ENCODE assay signal across 8 cellular contexts in genomic region chr7:99392046-99392445, GRCh38. TPM values are rescaled to one million over a fixed set of nuclear protein-coding genes. Genes with fewer than 3 reads are reported as not detected.
A peak's percentile ranks its signal among the peaks of the same experiment; 100 is the strongest.
DNase-seq lines count a peak whose midpoint lies in the region; ATAC-seq, FAIRE-seq and TF ChIP-seq lines count a peak whose summit lies in the region.

No MANE protein-coding gene starts in this region.

- intact Hi-C loops in heart right ventricle (cut with DNase I) (no loop called here), heart left ventricle (cut with DNase I) (loop anchor here in 1 of 10 donors (2.0 kb wide), 1 partner anchor 17 kb away; the partner anchor contains the start of gene ARPC1B)

- H3K9me3 Mint-ChIP-seq in activated naive CD8-positive, alpha-beta T cell treated with anti-CD3 and anti-CD28 coated beads for 36 hours, result no peaks in the 10 kb centered on the region
- H3K9me3 Mint-ChIP-seq in memory B cell, result no peaks in the 10 kb centered on the region
- no peaks in the 10 kb centered on the region for H3K9me3 Mint-ChIP-seq in type B pancreatic cell

- DNase-seq in heart right ventricle, result no peak
- no peak for DNase-seq in heart left ventricle
- no peak for DNase-seq in activated naive CD8-positive, alpha-beta T cell treated with anti-CD3 and anti-CD28 coated beads for 36 hours
- DNase-seq in memory B cell (ENCODE audit: low spot score in 2 of 2), result no peak
- DNase-seq in type B pancreatic cell (ENCODE audit: extremely low spot score, unreplicated experiment), result no peak
- DNase-seq in RCC 7860 (ENCODE audit: low spot score), result no peak
- DNase-seq in H4 (ENCODE audit: low spot score), result no peak
- DNase-seq in D341Med (ENCODE audit: low spot score), result no peak

- H3K27me3 ChIP-seq in heart right ventricle, result no peaks in the 10 kb centered on the region
- H3K27me3 ChIP-seq in heart left ventricle, result no peaks in the 10 kb centered on the region

- H3K4me3 Mint-ChIP-seq in activated naive CD8-positive, alpha-beta T cell treated with anti-CD3 and anti-CD28 coated beads for 36 hours, result no peak overlapping the region
- H3K4me3 Mint-ChIP-seq in memory B cell (peak overlapping the region; percentile 37), type B pancreatic cell (peak overlapping the region; percentile 69)

- FAIRE-seq in RCC 7860 (lab: Jason Lieb, UNC), result no peak

- TF ChIP-seq POLR2A in heart left ventricle (IDR thresholded peaks at IDR 0.05), result no peak

- H3K9me3 ChIP-seq in heart right ventricle (no peaks in the 10 kb centered on the region), heart left ventricle (no peaks in the 10 kb centered on the region)

- no peaks in the 10 kb centered on the region for H3K27me3 Mint-ChIP-seq in activated naive CD8-positive, alpha-beta T cell treated with anti-CD3 and anti-CD28 coated beads for 36 hours
- H3K27me3 Mint-ChIP-seq in memory B cell (no peaks in the 10 kb centered on the region), type B pancreatic cell (no peaks in the 10 kb centered on the region)

- WGBS in heart right ventricle, 2 donors, result 89 to 95% methylated on average over 8 of the region's 8 CpGs
- 91 to 95% (median 93%) methylated on average over 8 of the region's 8 CpGs for WGBS in heart left ventricle, 4 donors

- TF ChIP-seq CTCF in heart right ventricle (IDR thresholded peaks at IDR 0.05), result no peak
- TF ChIP-seq CTCF in heart left ventricle (IDR thresholded peaks at IDR 0.05), result no peak
- no peak for TF ChIP-seq CTCF in type B pancreatic cell (conservative IDR thresholded peaks at IDR 0.05)

- H3K4me1 ChIP-seq in heart right ventricle, result peaks cover 3 to 24% (median 21%) of the 10 kb centered on the region in 9 donors
- peaks cover 0 to 21% (median 15%) of the 10 kb centered on the region in 12 donors for H3K4me1 ChIP-seq in heart left ventricle

- H3K36me3 Mint-ChIP-seq in activated naive CD8-positive, alpha-beta T cell treated with anti-CD3 and anti-CD28 coated beads for 36 hours, result peaks cover 25% of the 10 kb centered on the region
- peaks cover 9% of the 10 kb centered on the region for H3K36me3 Mint-ChIP-seq in memory B cell
- no peaks in the 10 kb centered on the region for H3K36me3 Mint-ChIP-seq in type B pancreatic cell

- peak overlapping the region in 3 of 10 donors; percentile 76 to 77 (median 77) for H3K27ac ChIP-seq in heart right ventricle
- peak overlapping the region in 4 of 12 donors; percentile 67 to 79 (median 77) for H3K27ac ChIP-seq in heart left ventricle

- H3K27ac Mint-ChIP-seq in activated naive CD8-positive, alpha-beta T cell treated with anti-CD3 and anti-CD28 coated beads for 36 hours, result peak overlapping the region; percentile 18
- H3K27ac Mint-ChIP-seq in memory B cell (no peak overlapping the region), type B pancreatic cell (no peak overlapping the region)

- ATAC-seq in heart right ventricle (no peak), heart left ventricle (no peak), memory B cell (ENCODE audit: low read depth) (no peak)

- peaks cover 18% of the 10 kb centered on the region for H3K4me1 Mint-ChIP-seq in activated naive CD8-positive, alpha-beta T cell treated with anti-CD3 and anti-CD28 coated beads for 36 hours
- peaks cover 12% of the 10 kb centered on the region for H3K4me1 Mint-ChIP-seq in memory B cell
- H3K4me1 Mint-ChIP-seq in type B pancreatic cell (ENCODE audit: unreplicated experiment), result peaks cover 9% of the 10 kb centered on the region

- peak overlapping the region in 6 of 10 donors; percentile 41 to 66 (median 63) for H3K4me3 ChIP-seq in heart right ventricle
- H3K4me3 ChIP-seq in heart left ventricle, result peak overlapping the region in 6 of 12 donors; percentile 55 to 68 (median 58)

- peaks cover 0 to 99% (median 34%) of the 10 kb centered on the region in 9 donors for H3K36me3 ChIP-seq in heart right ventricle
- peaks cover 0 to 97% (median 73%) of the 10 kb centered on the region in 9 donors for H3K36me3 ChIP-seq in heart left ventricle

RNA-seq across cellular contexts. Expression of gene PDAP1, which starts 16.4 kb away (rescaled TPM):
- total RNA-seq in heart right ventricle (100 to 1,000 TPM in 3 of 10 donors, 10 to 100 TPM in 7; 89.7 to 130 (median 97.6) TPM), heart left ventricle (100 to 1,000 TPM in 4 of 9 donors, 10 to 100 TPM in 5; 88.7 to 128 (median 98.5) TPM), type B pancreatic cell (ENCODE audit: low replicate concordance) (112 and 115 TPM in 2 replicates)
- polyA plus RNA-seq in heart right ventricle (100 to 1,000 TPM in 1 of 2 donors, 10 to 100 TPM in 1; 71.4 to 312 TPM), heart left ventricle (100 to 1,000 TPM; 120 to 309 TPM)
- 100 to 1,000 TPM; 201 to 214 TPM for total RNA-seq in activated naive CD8-positive, alpha-beta T cell treated with anti-CD3 and anti-CD28 coated beads for 36 hours
- 147 and 170 TPM in 2 replicates for total RNA-seq in H4 (2014; rRNA removed; shearing (Covaris generic))

RNA-seq across cellular contexts. Expression of gene BUD31, which starts 16.7 kb away (rescaled TPM):
- total RNA-seq in heart right ventricle (10 to 100 TPM; 28.3 to 59.7 (median 40.9) TPM), heart left ventricle (10 to 100 TPM; 26.1 to 63.6 (median 38.9) TPM), type B pancreatic cell (ENCODE audit: low replicate concordance) (102 and 166 TPM in 2 replicates)
- polyA plus RNA-seq in heart right ventricle (100 to 1,000 TPM in 1 of 2 donors, 10 to 100 TPM in 1; 81.7 to 116 TPM), heart left ventricle (10 to 100 TPM; 66.7 to 87.8 TPM)
- total RNA-seq in activated naive CD8-positive, alpha-beta T cell treated with anti-CD3 and anti-CD28 coated beads for 36 hours, result 100 to 1,000 TPM; 156 to 162 TPM
- 169 and 186 TPM in 2 replicates for total RNA-seq in H4 (2014; rRNA removed; shearing (Covaris generic))

RNA-seq across cellular contexts. Expression of gene ARPC1B, which starts 17.5 kb away (rescaled TPM):
- total RNA-seq in heart right ventricle, result 10 to 100 TPM; 16.2 to 92.0 (median 19.0) TPM
- polyA plus RNA-seq in heart right ventricle, result 100 to 1,000 TPM in 1 of 2 donors, 10 to 100 TPM in 1; 35.4 to 161 TPM
- total RNA-seq in heart left ventricle, result 100 to 1,000 TPM in 2 of 9 donors, 10 to 100 TPM in 7; 17.2 to 142 (median 37.1) TPM
- 100 to 1,000 TPM in 1 of 2 donors, 10 to 100 TPM in 1; 32.7 to 136 TPM for polyA plus RNA-seq in heart left ventricle
- total RNA-seq in activated naive CD8-positive, alpha-beta T cell treated with anti-CD3 and anti-CD28 coated beads for 36 hours, result 100 to 1,000 TPM; 256 to 258 TPM
- total RNA-seq in type B pancreatic cell (ENCODE audit: low replicate concordance), result 55.0 and 125 TPM in 2 replicates
- 495 and 596 TPM in 2 replicates for total RNA-seq in H4 (2014; rRNA removed; shearing (Covaris generic))

RNA-seq across cellular contexts. Expression of gene PTCD1, which starts 46.6 kb away (rescaled TPM):
- 1 to 10 TPM; 2.7 to 4.8 (median 3.1) TPM for total RNA-seq in heart right ventricle
- polyA plus RNA-seq in heart right ventricle, result 1 to 10 TPM; 2.4 to 3.2 TPM
- total RNA-seq in heart left ventricle, result 1 to 10 TPM; 2.1 to 9.0 (median 3.9) TPM
- 1 to 10 TPM; 3.3 to 3.7 TPM for polyA plus RNA-seq in heart left ventricle
- 1 to 10 TPM; 5.9 to 9.1 TPM for total RNA-seq in activated naive CD8-positive, alpha-beta T cell treated with anti-CD3 and anti-CD28 coated beads for 36 hours
- 7.9 and 11.3 TPM in 2 replicates for total RNA-seq in type B pancreatic cell (ENCODE audit: low replicate concordance)
- total RNA-seq in H4 (2014; rRNA removed; shearing (Covaris generic)), result 3.5 and 4.8 TPM in 2 replicates

RNA-seq across cellular contexts. Expression of gene CPSF4, which starts 46.7 kb away (rescaled TPM):
- total RNA-seq in heart right ventricle (10 to 100 TPM; 12.6 to 21.7 (median 15.7) TPM), heart left ventricle (10 to 100 TPM; 12.7 to 24.8 (median 16.4) TPM), type B pancreatic cell (ENCODE audit: low replicate concordance) (48.4 and 64.1 TPM in 2 replicates)
- polyA plus RNA-seq in heart right ventricle (10 to 100 TPM; 19.7 to 20.7 TPM), heart left ventricle (10 to 100 TPM; 14.1 to 24.3 TPM)
- total RNA-seq in activated naive CD8-positive, alpha-beta T cell treated with anti-CD3 and anti-CD28 coated beads for 36 hours, result 10 to 100 TPM; 70.0 to 70.1 TPM
- total RNA-seq in H4 (2014; rRNA removed; shearing (Covaris generic)), result 30.5 and 32.6 TPM in 2 replicates
